In genomic region chr16:46386110-46386808, GRCh38 we compare ENCODE assay signal across 8 cellular contexts.
A peak's percentile ranks its signal among the peaks of the same experiment; 100 is the strongest.
DNase-seq lines count a peak whose midpoint lies in the region; FAIRE-seq and TF ChIP-seq lines count a peak whose summit lies in the region.
"Not testable (repeated sequence)": the region's sequence is repeated elsewhere in the genome, so short reads cannot be mapped to it uniquely, and the experiment has no call there.

No MANE protein-coding gene starts in this region.

- peaks cover 16% of the 10 kb centered on the region for H3K9me2 ChIP-seq in GM23248 (ENCODE audit: insufficient read depth)

- intact Hi-C loops in A673 (cut with micrococcal nuclease; ENCODE audit: unreplicated experiment) = not testable (repeated sequence)

- POLR2A ChIA-PET in A673 (lab: Charles Lee; ENCODE audit: low non-redundant PET) = not testable (repeated sequence)

- H2AFZ ChIP-seq in GM23248 = not testable (repeated sequence)

- not testable (repeated sequence) for H3K4me1 ChIP-seq in A673 (ENCODE audit: insufficient read depth, low read length, poor library complexity, severe bottlenecking); small intestine (ENCODE audit: control insufficient read depth in 2 of 2, insufficient read depth in 1 of 2, low read depth in 1 of 2, low read length in 1 of 2)
- peaks cover 14% of the 10 kb centered on the region for H3K4me1 ChIP-seq in GM23248 (ENCODE audit: insufficient read depth)

- not testable (repeated sequence) for FAIRE-seq in small intestine (lab: Jason Lieb, UNC)

- CTCF ChIA-PET in A673 (lab: Charles Lee) = not testable (repeated sequence)

- not testable (repeated sequence) for H3K79me2 ChIP-seq in GM23248 (ENCODE audit: insufficient read depth)

- peak; percentile 71 for DNase-seq in A673 (ENCODE audit: low spot score)
- not testable (repeated sequence) for DNase-seq in GM23248
- DNase-seq in NAMALWA (ENCODE audit: low spot score) = peak; percentile 73
- DNase-seq in SK-MEL-5 (ENCODE audit: low read depth, low spot score) = peak; percentile 63
- DNase-seq in central memory CD4-positive, alpha-beta T cell = peak; percentile 41
- peak; percentile 86 for DNase-seq in inferior parietal cortex (ENCODE audit: extremely low spot score)
- peak; percentile 59 for DNase-seq in middle frontal gyrus (ENCODE audit: extremely low spot score, low spot score)
- peak; percentile 67 for DNase-seq in small intestine

- H3K9me3 ChIP-seq in A673 (ENCODE audit: low read depth, low read length, poor library complexity, severe bottlenecking) = peaks cover 28% of the 10 kb centered on the region
- peaks cover 20% of the 10 kb centered on the region for H3K9me3 ChIP-seq in GM23248 (ENCODE audit: low read depth)
- not testable (repeated sequence) for H3K9me3 ChIP-seq in small intestine (ENCODE audit: control insufficient read depth, low read depth)

- not testable (repeated sequence) for H3K36me3 ChIP-seq in A673 (ENCODE audit: insufficient read depth, low read length, poor library complexity, severe bottlenecking); small intestine (ENCODE audit: control insufficient read depth in 2 of 2, insufficient read depth in 2 of 2, low read length in 2 of 2)
- peaks cover 15% of the 10 kb centered on the region for H3K36me3 ChIP-seq in GM23248 (ENCODE audit: low read depth)

- not testable (repeated sequence) for H3K27me3 ChIP-seq in A673 (replicated peaks; ENCODE audit: insufficient read depth, low read depth, low read length, poor library complexity); small intestine (ENCODE audit: control insufficient read depth in 2 of 2, insufficient read depth in 2 of 2, low read length in 2 of 2)
- peaks cover 15% of the 10 kb centered on the region for H3K27me3 ChIP-seq in GM23248 (replicated peaks; ENCODE audit: insufficient read depth)

- H3K9ac ChIP-seq in GM23248 = not testable (repeated sequence)

- H3F3A ChIP-seq in GM23248 (ENCODE audit: insufficient read depth) = peaks cover 20% of the 10 kb centered on the region

- H3K4me2 ChIP-seq in GM23248 (ENCODE audit: unreplicated experiment) = not testable (repeated sequence)

- in situ Hi-C loops in GM23248 (cut with MboI); SK-MEL-5 (cut with HindIII; ENCODE audit: low pct_unique_long_range_greater_than_20kb, low sequenced_read_pairs): not testable (repeated sequence)

- not testable (repeated sequence) for H3K4me3 ChIP-seq in A673 (ENCODE audit: low read depth, low read length, poor library complexity, severe bottlenecking); small intestine (ENCODE audit: low read depth in 1 of 2, low read length in 2 of 2)
- H3K4me3 ChIP-seq in GM23248 = peak overlapping the region; percentile 0; the same call in 1 of the 2 replicates

- H3K27ac ChIP-seq in A673 (ENCODE audit: low read depth, low read length, poor library complexity, severe bottlenecking); GM23248; small intestine (ENCODE audit: low read depth in 1 of 2, low read length in 1 of 2): not testable (repeated sequence)

- WGBS in GM23248 (ENCODE audit: low coverage in 1 of 2, low lambda C conversion rate in 2 of 2, missing lambda C conversion rate in 2 of 2), 2 experiments = 41% methylated on average over 26 of the region's 26 CpGs
- WGBS in small intestine, 3 donors = 79 to 84% (median 82%) methylated on average over 24 of the region's 26 CpGs

- peaks cover 17% of the 10 kb centered on the region for H4K20me1 ChIP-seq in GM23248 (ENCODE audit: insufficient read depth)

- TF ChIP-seq CTCF in A673 (conservative IDR thresholded peaks at IDR 0.05; ENCODE audit: low read depth, low read length) = not testable (repeated sequence)

- BruUV-seq in A673 (replicated peaks; lab: Mats Ljungman, UMichigan) = not testable (repeated sequence)
